In the genomic region with DNA sequence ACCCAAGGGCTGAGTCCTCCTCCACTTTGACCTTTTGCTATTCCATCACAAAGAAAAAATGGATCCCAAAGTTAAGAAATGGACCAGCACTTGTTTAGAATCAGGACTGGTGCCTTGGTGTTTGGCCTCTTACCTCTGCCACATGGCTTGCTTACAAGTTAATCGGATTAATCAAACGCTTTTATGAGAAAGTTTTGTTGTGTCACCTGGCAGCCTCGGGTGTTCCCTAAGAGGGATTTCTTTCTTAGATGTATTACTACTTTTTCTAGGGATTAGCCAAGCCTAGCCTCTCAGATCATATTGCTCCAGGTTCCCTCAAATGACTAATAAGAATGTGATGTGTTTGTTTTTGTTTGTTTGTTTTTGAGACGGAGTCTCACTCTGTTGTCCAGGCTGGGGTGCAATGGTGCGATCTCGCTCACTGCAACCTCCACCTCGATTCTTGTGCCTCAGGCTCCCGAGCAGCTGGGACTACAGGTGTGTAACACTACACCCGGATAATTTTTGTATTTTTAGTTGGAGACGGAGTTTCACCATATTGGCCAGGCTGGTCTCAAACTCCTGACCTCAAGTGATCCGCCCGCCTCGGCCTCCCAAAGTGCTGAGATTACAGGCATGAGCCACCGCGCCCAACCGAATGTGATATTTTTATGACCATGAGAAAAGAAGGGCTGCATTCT, we compare ENCODE assay signal across 8 cellular contexts. TPM values are rescaled to one million over a fixed set of nuclear protein-coding genes. Genes with fewer than 3 reads are reported as not detected.
DNase-seq lines count a peak whose midpoint lies in the region; ATAC-seq and TF ChIP-seq lines count a peak whose summit lies in the region.

No MANE protein-coding gene starts in this region.

- peak overlapping the region; percentile 90 for H3K9ac ChIP-seq in iPS-20b (ENCODE audit: low read depth, low read length)

- 65 to 74% (median 73%) methylated on average over 16 of the region's 16 CpGs for WGBS in stomach, 5 donors

- no peak for TF ChIP-seq POLR2A in stomach (IDR thresholded peaks at IDR 0.05)

- no peaks in the 10 kb centered on the region for H3K27me3 Mint-ChIP-seq in activated T-helper 2 cell treated with anti-CD3 and anti-CD28 coated beads, Interferon-gamma antibody, Interleukin-2, Interleukin-4, amounts not matched to agents 10 μg/mL and 5 μg/mL and 100 μg/mL, durations not matched to agents 14 hours and 24 hours and 36 hours (ENCODE audit: low read depth)

- H3K36me3 ChIP-seq in iPS-20b (ENCODE audit: insufficient read depth, low read depth, low read length): peaks cover 7% of the 10 kb centered on the region; the same call in 1 of the 2 replicates
- H3K36me3 ChIP-seq in stomach: peaks cover 0 to 21% (median 15%) of the 10 kb centered on the region in 4 donors

- peaks cover 39% of the 10 kb centered on the region for H3K4me1 Mint-ChIP-seq in activated T-helper 2 cell treated with anti-CD3 and anti-CD28 coated beads, Interferon-gamma antibody, Interleukin-2, Interleukin-4, amounts not matched to agents 10 μg/mL and 5 μg/mL and 100 μg/mL, durations not matched to agents 14 hours and 24 hours and 36 hours (ENCODE audit: low read depth)

- no peaks in the 10 kb centered on the region for H3K9me3 Mint-ChIP-seq in activated T-helper 2 cell treated with anti-CD3 and anti-CD28 coated beads, Interferon-gamma antibody, Interleukin-2, Interleukin-4, amounts not matched to agents 10 μg/mL and 5 μg/mL and 100 μg/mL, durations not matched to agents 14 hours and 24 hours and 36 hours

- peak overlapping the region; percentile 90 for H3K4me3 Mint-ChIP-seq in activated T-helper 2 cell treated with anti-CD3 and anti-CD28 coated beads, Interferon-gamma antibody, Interleukin-2, Interleukin-4, amounts not matched to agents 10 μg/mL and 5 μg/mL and 100 μg/mL, durations not matched to agents 14 hours and 24 hours and 36 hours (ENCODE audit: low read depth)

- H3K36me3 Mint-ChIP-seq in activated T-helper 2 cell treated with anti-CD3 and anti-CD28 coated beads, Interferon-gamma antibody, Interleukin-2, Interleukin-4, amounts not matched to agents 10 μg/mL and 5 μg/mL and 100 μg/mL, durations not matched to agents 14 hours and 24 hours and 36 hours (ENCODE audit: low read depth): peaks cover 42% of the 10 kb centered on the region

- ATAC-seq in HG03280 (IDR thresholded peaks at IDR 0.05; ENCODE audit: unreplicated experiment) (no peak), GM19397 (IDR thresholded peaks at IDR 0.05; ENCODE audit: unreplicated experiment) (no peak), HG03521 (IDR thresholded peaks at IDR 0.05; ENCODE audit: unreplicated experiment) (no peak)

- H3K27ac Mint-ChIP-seq in activated T-helper 2 cell treated with anti-CD3 and anti-CD28 coated beads, Interferon-gamma antibody, Interleukin-2, Interleukin-4, amounts not matched to agents 10 μg/mL and 5 μg/mL and 100 μg/mL, durations not matched to agents 14 hours and 24 hours and 36 hours: peak overlapping the region; percentile 96

- H3K4me3 ChIP-seq in iPS-20b (ENCODE audit: low read length) (peak overlapping the region; percentile 95), stomach (peak overlapping the region; percentile 68 to 85 (median 76))

- no peak for TF ChIP-seq CTCF in stomach (IDR thresholded peaks at IDR 0.05)

- H3K27ac ChIP-seq in iPS-20b (ENCODE audit: low read length) (no peak overlapping the region), stomach (peak overlapping the region in 4 of 5 donors; percentile 85 to 95 (median 94))

- peaks cover 5% of the 10 kb centered on the region; the same call in 1 of the 2 replicates for H3K4me1 ChIP-seq in iPS-20b (ENCODE audit: insufficient read depth, low read length)
- H3K4me1 ChIP-seq in stomach: peaks cover 19 to 53% (median 33%) of the 10 kb centered on the region in 4 donors

- no peak for TF ChIP-seq EP300 in stomach (IDR thresholded peaks at IDR 0.05)

- intact Hi-C loops in activated T-helper 2 cell treated with anti-CD3 and anti-CD28 coated beads, Interferon-gamma antibody, Interleukin-2, Interleukin-4, amounts not matched to agents 10 μg/mL and 5 μg/mL and 100 μg/mL, durations not matched to agents 14 hours and 24 hours and 36 hours (cut with micrococcal nuclease): loop anchor here (5.0 to 10.0 kb wide), 3 partner anchors 137 to 936 kb away; a partner anchor contains a TSS
- intact Hi-C loops in stomach (cut with DNase I; ENCODE audit: low total_unique reads): no loop called here

- H3K27me3 ChIP-seq in iPS-20b (ENCODE audit: insufficient read depth, low read length) (no peaks in the 10 kb centered on the region), stomach (no peaks in the 10 kb centered on the region)

- H3K9me3 ChIP-seq in iPS-20b (ENCODE audit: insufficient read depth, low read depth, low read length) (no peaks in the 10 kb centered on the region), stomach (no peaks in the 10 kb centered on the region)

- DNase-seq in NCI-H2227 (lab: John Stamatoyannopoulos, UW; ENCODE audit: unreplicated experiment): peak; percentile 33
- DNase-seq in NCI-H2227 treated with DMSO at 0.1 percent for 48 hours (lab: John Stamatoyannopoulos, UW): no peak
- DNase-seq in activated T-helper 2 cell treated with anti-CD3 and anti-CD28 coated beads, Interferon-gamma antibody, Interleukin-2, Interleukin-4, amounts not matched to agents 10 μg/mL and 5 μg/mL and 100 μg/mL, durations not matched to agents 14 hours and 24 hours and 36 hours (ENCODE audit: low spot score): no peak
- no peak for DNase-seq in stomach

RNA-seq across cellular contexts. Expression of a gene that starts 0.9 kb away (rescaled TPM):
- total RNA-seq in activated T-helper 2 cell treated with anti-CD3 and anti-CD28 coated beads, Interferon-gamma antibody, Interleukin-2, Interleukin-4, amounts not matched to agents 10 μg/mL and 5 μg/mL and 100 μg/mL, durations not matched to agents 14 hours and 24 hours and 36 hours: 92.2 and 99.4 TPM in 2 replicates
- total RNA-seq in stomach: 10 to 100 TPM; 11.3 to 96.0 (median 66.1) TPM
- polyA plus RNA-seq in stomach: 10 to 100 TPM; 22.4 to 46.3 (median 29.2) TPM

RNA-seq across cellular contexts. Expression of a gene that starts 39.0 kb away (rescaled TPM):
- total RNA-seq in activated T-helper 2 cell treated with anti-CD3 and anti-CD28 coated beads, Interferon-gamma antibody, Interleukin-2, Interleukin-4, amounts not matched to agents 10 μg/mL and 5 μg/mL and 100 μg/mL, durations not matched to agents 14 hours and 24 hours and 36 hours: not detected in 2 replicates
- not detected for total RNA-seq in stomach
- polyA plus RNA-seq in stomach: not detected

RNA-seq across cellular contexts. Expression of a gene that starts 57.7 kb away (rescaled TPM):
- 28.2 and 29.9 TPM in 2 replicates for total RNA-seq in activated T-helper 2 cell treated with anti-CD3 and anti-CD28 coated beads, Interferon-gamma antibody, Interleukin-2, Interleukin-4, amounts not matched to agents 10 μg/mL and 5 μg/mL and 100 μg/mL, durations not matched to agents 14 hours and 24 hours and 36 hours
- total RNA-seq in stomach: 10 to 100 TPM in 3 of 5 donors, 1 to 10 TPM in 1, not detected in 1; 7.2 to 16.9 (median 14.0) TPM
- polyA plus RNA-seq in stomach: 10 to 100 TPM; 12.6 to 18.0 (median 15.1) TPM
